ENCODE assay signal across 21 cellular contexts in genomic region chr7:94206295-94206694, GRCh38.
"Had no signal": no experiment of that assay in that cellular context is flagged by ENCODE, and none has a peak within 500 bp of the region (broad histone marks: within the 10 kb centered on the region; RNA-seq: fewer than 3 reads in every experiment).

No MANE protein-coding gene starts in this region.

- H3K36me3 ChIP-seq: colonic mucosa, ovary, right lobe of liver, thoracic aorta, upper lobe of right lung, WERI-Rb-1 had no signal

- FAIRE-seq: islet of Langerhans had no signal

- H3K27ac Mint-ChIP-seq: activated naive CD4-positive, alpha-beta T cell treated with anti-CD3 and anti-CD28 coated beads, Interleukin-2, amount 50 U/mL, for 72 hours; endodermal cell; naive thymus-derived CD8-positive, alpha-beta T cell; stimulated activated memory B cell treated with anti-CD40 and anti-IgM and Interleukin-4, amounts not matched to agents 10 μg/mL and 1 μg/mL and 100 μg/mL, for 72 hours; T-helper 17 cell had no signal

- H3K4me1 ChIP-seq: body of pancreas, colonic mucosa, psoas muscle, right lobe of liver, upper lobe of right lung had no signal

- H3K4me3 Mint-ChIP-seq: endodermal cell; naive thymus-derived CD8-positive, alpha-beta T cell; stimulated activated memory B cell treated with anti-CD40 and anti-IgM and Interleukin-4, amounts not matched to agents 10 μg/mL and 1 μg/mL and 100 μg/mL, for 72 hours; T-helper 17 cell had no signal

- H3K9me3 ChIP-seq: body of pancreas, colonic mucosa, ovary, psoas muscle, right lobe of liver, thoracic aorta, upper lobe of right lung had no signal

- H3K4me3 ChIP-seq: body of pancreas, colonic mucosa, ovary, psoas muscle, right lobe of liver, thoracic aorta, upper lobe of right lung had no signal

- DNase-seq: activated CD4-positive, alpha-beta T cell treated with anti-CD3 and anti-CD28 coated beads for 1 hour; activated gamma-delta T cell treated with Interleukin-2 at 50 U/mL for 16 hours; amniotic stem cell; body of pancreas; central memory CD4-positive, alpha-beta T cell; colonic mucosa; endodermal cell; left cardiac atrium; naive thymus-derived CD8-positive, alpha-beta T cell; ovary; psoas muscle; right lobe of liver; stimulated activated CD4-positive, alpha-beta T cell treated with anti-CD3 and anti-CD28 coated beads, Interleukin-4, amount 100 ng/mL, for 24 hours; T-helper 17 cell; upper lobe of right lung; WERI-Rb-1 had no signal

- H3K27me3 ChIP-seq: body of pancreas, colonic mucosa, ovary, right lobe of liver, upper lobe of right lung had no signal

- H3K36me3 Mint-ChIP-seq: activated naive CD4-positive, alpha-beta T cell treated with anti-CD3 and anti-CD28 coated beads, Interleukin-2, amount 50 U/mL, for 72 hours; naive thymus-derived CD8-positive, alpha-beta T cell; stimulated activated memory B cell treated with anti-CD40 and anti-IgM and Interleukin-4, amounts not matched to agents 10 μg/mL and 1 μg/mL and 100 μg/mL, for 72 hours had no signal

- H3K27ac ChIP-seq: body of pancreas, colonic mucosa, epithelial cell of prostate, ovary, psoas muscle, right lobe of liver, thoracic aorta, upper lobe of right lung had no signal

- H3K4me1 Mint-ChIP-seq: naive thymus-derived CD8-positive, alpha-beta T cell; stimulated activated memory B cell treated with anti-CD40 and anti-IgM and Interleukin-4, amounts not matched to agents 10 μg/mL and 1 μg/mL and 100 μg/mL, for 72 hours; T-helper 17 cell had no signal

- ATAC-seq: activated naive CD4-positive, alpha-beta T cell treated with anti-CD3 and anti-CD28 coated beads, Interleukin-2, amount 50 U/mL, for 72 hours; body of pancreas; left cardiac atrium; naive thymus-derived CD8-positive, alpha-beta T cell; psoas muscle; right lobe of liver; stimulated activated memory B cell treated with anti-CD40 and anti-IgM and Interleukin-4, amounts not matched to agents 10 μg/mL and 1 μg/mL and 100 μg/mL, for 72 hours; T-helper 17 cell; upper lobe of right lung had no signal

- H3K9me3 Mint-ChIP-seq: endodermal cell had no signal

- H3K27me3 Mint-ChIP-seq: stimulated activated memory B cell treated with anti-CD40 and anti-IgM and Interleukin-4, amounts not matched to agents 10 μg/mL and 1 μg/mL and 100 μg/mL, for 72 hours; T-helper 17 cell had no signal
